Comparison of ENCODE assay signal across 8 cellular contexts in genomic region chr1:87149166-87150065, GRCh38.
DNase-seq lines count a peak whose midpoint lies in the region; ATAC-seq, FAIRE-seq and TF ChIP-seq lines count a peak whose summit lies in the region.

No MANE protein-coding gene starts in this region.

- H3K36me3 Mint-ChIP-seq in MCF 10A (ENCODE audit: insufficient read depth, unreplicated experiment), result no peaks in the 10 kb centered on the region

- POLR2A ChIA-PET in MCF 10A (lab: Yijun Ruan, JAX), result interaction anchor here (0.6 to 0.8 kb wide), 3 partner anchors 12 to 47 kb away, joined by 3 to 4 read pairs (median 3); no protein-coding TSS in a partner anchor
- POLR2A ChIA-PET in HepG2 (lab: Yijun Ruan, JAX), result no interaction called here

- intact Hi-C loops in MCF 10A (cut with micrococcal nuclease), result loop anchor here (5.0 kb wide), 1 partner anchor 63 kb away; no protein-coding TSS in a partner anchor
- intact Hi-C loops in left colon (cut with DNase I, micrococcal nuclease), result no loop called here
- intact Hi-C loops in HepG2 (cut with micrococcal nuclease; ENCODE audit: unreplicated experiment), result no loop called here

- TF ChIP-seq EP300 in HepG2 (IDR thresholded peaks at IDR 0.05; ENCODE audit: low read depth in 2 of 2, low read length in 2 of 2) (no peak), HepG2 (CRISPR knock-in tag; IDR thresholded peaks at IDR 0.05; ENCODE audit: borderline replicate concordance) (no peak)

- TF ChIP-seq CTCF in MCF 10A (IDR thresholded peaks at IDR 0.05; ENCODE audit: unreplicated experiment) (no peak), HepG2 (CRISPR knock-in tag; IDR thresholded peaks at IDR 0.05) (no peak)

- no peaks in the 10 kb centered on the region for H3K27me3 Mint-ChIP-seq in MCF 10A (ENCODE audit: insufficient read depth, unreplicated experiment)

- no peak overlapping the region for H3K27ac Mint-ChIP-seq in MCF 10A (ENCODE audit: low read depth, unreplicated experiment)

- H3K9ac ChIP-seq in HepG2 (ENCODE audit: insufficient read depth, low read depth, low read length), result no peak overlapping the region

- no peak overlapping the region for H3K27ac ChIP-seq in HepG2 (ENCODE audit: extremely low read length, insufficient read depth, low read length)

- no peak overlapping the region for H3K4me2 ChIP-seq in HepG2 (ENCODE audit: low read depth, low read length)

- no peak overlapping the region for H3K4me3 ChIP-seq in HepG2 (replicated peaks in 1 of 3; ENCODE audit: insufficient read depth in 1 of 3, low read depth in 2 of 3, low read length in 3 of 3)

- H3K36me3 ChIP-seq in HepG2 (replicated peaks in 1 of 2; ENCODE audit: control insufficient read depth in 1 of 2, insufficient read depth in 2 of 2, low read length in 2 of 2), result no peaks in the 10 kb centered on the region

- no peak for TF ChIP-seq RAD21 in HepG2 (CRISPR knock-in tag; IDR thresholded peaks at IDR 0.05)

- in situ Hi-C loops in HepG2 (cut with HindIII; ENCODE audit: extremely low pct_ligation_motif_present, low pct_unique_long_range_greater_than_20kb), result no loop called here

- H2AFZ ChIP-seq in HepG2 (ENCODE audit: low read length), result no peak overlapping the region

- no peak for TF ChIP-seq POLR2A in HepG2 (IDR thresholded peaks at IDR 0.05; ENCODE audit: insufficient read depth in 1 of 2, low read depth in 2 of 2, low read length in 2 of 2)

- no peak for ATAC-seq in left colon
- no peak for ATAC-seq in HepG2
- no peak for ATAC-seq in GM18502 (IDR thresholded peaks at IDR 0.05; ENCODE audit: poor library complexity, unreplicated experiment)
- no peak for ATAC-seq in GM18519 (IDR thresholded peaks at IDR 0.05; ENCODE audit: low FRiP score, unreplicated experiment)

- WGBS in HepG2 (ENCODE audit: low lambda C conversion rate), result 30% methylated on average over 7 of the region's 7 CpGs

- no peaks in the 10 kb centered on the region for H3K9me3 Mint-ChIP-seq in MCF 10A (ENCODE audit: unreplicated experiment)

- DNase-seq in AG08395 (ENCODE audit: low spot score) (peak; percentile 77), NCI-H1417 (lab: John Stamatoyannopoulos, UW) (peak in 2 of 3 experiments; percentile 53 to 80), MCF 10A (ENCODE audit: unreplicated experiment) (peak; percentile 11), iris pigment epithelial cell (ENCODE audit: low read depth) (peak; percentile 40), left colon (no peak), HepG2 (ENCODE audit: low spot score) (no peak)

- H3K4me3 Mint-ChIP-seq in MCF 10A (ENCODE audit: unreplicated experiment), result no peak overlapping the region

- no peaks in the 10 kb centered on the region for H3K4me1 ChIP-seq in HepG2 (ENCODE audit: insufficient read depth, low read length)

- CTCF ChIA-PET in MCF 10A (lab: Yijun Ruan, JAX) (interaction anchor here (0.6 to 1.4 kb wide), 3 partner anchors 18 to 1400 kb away, joined by 3 to 12 read pairs (median 3); no protein-coding TSS in a partner anchor), HepG2 (lab: Yijun Ruan, JAX; ENCODE audit: low intra/inter-chr PET ratio, low total read pairs) (no interaction called here)

- peaks cover 7% of the 10 kb centered on the region for H3K4me1 Mint-ChIP-seq in MCF 10A (ENCODE audit: insufficient read depth, unreplicated experiment)

- no peaks in the 10 kb centered on the region for H3K79me2 ChIP-seq in HepG2 (ENCODE audit: insufficient read depth, low read length)

- no peak for FAIRE-seq in HepG2 (lab: Jason Lieb, UNC)

- no peaks in the 10 kb centered on the region for H4K20me1 ChIP-seq in HepG2 (ENCODE audit: insufficient read depth, low read length)

- no peaks in the 10 kb centered on the region for H3K9me3 ChIP-seq in HepG2 (ENCODE audit: low read length)

- H3K27me3 ChIP-seq in HepG2 (ENCODE audit: control insufficient read depth in 1 of 2, insufficient read depth in 2 of 2, low read length in 2 of 2), result peaks cover 1 to 4% of the 10 kb centered on the region in 2 experiments; a peak in 3 of 5 replicates

- BruUV-seq in MCF 10A (replicated peaks; lab: Mats Ljungman, UMichigan) (no TSS peak), HepG2 (replicated peaks; lab: Mats Ljungman, UMichigan) (no TSS peak)

TF ChIP-seq in HepG2, 621 proteins besides CTCF, POLR2A, EP300 and RAD21:
- TF ChIP-seq HMGA1 (CRISPR knock-in tag; conservative IDR thresholded peaks at IDR 0.05) (no peak), ZNF552 (CRISPR knock-in tag; IDR thresholded peaks at IDR 0.05; ENCODE audit: borderline replicate concordance) (no peak), KDM5B (CRISPR knock-in tag; IDR thresholded peaks at IDR 0.05; ENCODE audit: borderline replicate concordance) (no peak), ZNF367 (CRISPR knock-in tag; IDR thresholded peaks at IDR 0.05; ENCODE audit: borderline replicate concordance) (no peak), RBFOX2 (IDR thresholded peaks at IDR 0.05; ENCODE audit: low read depth, low read length) (no peak), TRAFD1 (CRISPR knock-in tag; IDR thresholded peaks at IDR 0.05; ENCODE audit: borderline replicate concordance) (no peak)

Comparison
In these comparisons a context has a peak if more than half of its experiments do, and no peak if none do; other contexts are left out.
1. DNase-seq: peak in AG08395 (single experiment), NCI-H1417 (2 of 3), MCF 10A (single experiment) and iris pigment epithelial cell (single experiment); none in left colon (0 of 2) and HepG2 (single experiment).